ENCODE assay signal across 12 cellular contexts in genomic region chr9:4225291-4226119, GRCh38.
DNase-seq lines count a peak whose midpoint lies in the region; TF ChIP-seq lines count a peak whose summit lies in the region.
"Had no signal": no experiment of that assay in that cellular context is flagged by ENCODE, and none has a peak within 500 bp of the region (broad histone marks: within the 10 kb centered on the region; RNA-seq: fewer than 3 reads in every experiment).

No MANE protein-coding gene starts in this region.

- DNase-seq in NCI-H1694 (lab: John Stamatoyannopoulos, UW) (peak; percentile 2), NCI-H1694 treated with DMSO at 0.1 percent for 48 hours (lab: John Stamatoyannopoulos, UW) (no peak), brain microvascular endothelial cell (peak; percentile 62), osteocyte (ENCODE audit: extremely low spot score, unreplicated experiment) (no peak), NCI-H2196 (lab: John Stamatoyannopoulos, UW; ENCODE audit: unreplicated experiment) (no peak), prostate gland (ENCODE audit: low spot score) (no peak), GDM1 (lab: John Stamatoyannopoulos, UW) (no peak)
- DNase-seq: activated gamma-delta T cell treated with Interleukin-2 at 50 U/mL for 16 hours, Peyer's patch, spleen had no signal

- H3K36me3 ChIP-seq in Loucy (ENCODE audit: insufficient read depth, low read length): no peaks in the 10 kb centered on the region
- H3K36me3 ChIP-seq in brain microvascular endothelial cell (replicated peaks): no peaks in the 10 kb centered on the region
- H3K36me3 ChIP-seq in prostate gland: no peaks in the 10 kb centered on the region
- H3K36me3 ChIP-seq: Peyer's patch, spleen had no signal

- WGBS in prostate gland: 83% methylated on average over 7 of the region's 7 CpGs

- no peak overlapping the region for H3K9ac ChIP-seq in Loucy (ENCODE audit: low read depth, low read length, poor library complexity, severe bottlenecking)

- H3K4me1 Mint-ChIP-seq in osteocyte (ENCODE audit: unreplicated experiment): peaks cover 50% of the 10 kb centered on the region

- intact Hi-C loops in prostate gland (cut with DNase I): loop anchor here (5.0 to 10.0 kb wide), 3 partner anchors 72 to 493 kb away; no protein-coding TSS in a partner anchor

- no peaks in the 10 kb centered on the region for H3K4me1 ChIP-seq in Loucy (ENCODE audit: insufficient read depth, low read length, poor library complexity, severe bottlenecking)
- H3K4me1 ChIP-seq in prostate gland (replicated peaks): no peaks in the 10 kb centered on the region
- H3K4me1 ChIP-seq: Peyer's patch, spleen had no signal

- H3K4me3 ChIP-seq in Loucy (ENCODE audit: low read length, poor library complexity, severe bottlenecking): no peak overlapping the region
- no peak overlapping the region for H3K4me3 ChIP-seq in brain microvascular endothelial cell (ENCODE audit: low read depth, low read length)
- H3K4me3 ChIP-seq in prostate gland: no peak overlapping the region
- H3K4me3 ChIP-seq: Peyer's patch, spleen had no signal

- H3K27ac ChIP-seq in brain microvascular endothelial cell (peak overlapping the region; percentile 72), prostate gland (no peak overlapping the region)
- H3K27ac ChIP-seq: Peyer's patch, spleen had no signal

- H3K4me2 ChIP-seq in Loucy (ENCODE audit: low read depth, low read length, poor library complexity, severe bottlenecking): no peak overlapping the region

- TF ChIP-seq POLR2A in prostate gland (IDR thresholded peaks at IDR 0.05): no peak

- H3K9me3 Mint-ChIP-seq in osteocyte (ENCODE audit: unreplicated experiment): no peaks in the 10 kb centered on the region
- H3K9me3 Mint-ChIP-seq: type B pancreatic cell had no signal

- peak overlapping the region; percentile 32 for H3K27ac Mint-ChIP-seq in osteocyte (ENCODE audit: unreplicated experiment)
- H3K27ac Mint-ChIP-seq: type B pancreatic cell had no signal

- TF ChIP-seq CTCF in Loucy (conservative IDR thresholded peaks at IDR 0.05; ENCODE audit: low read length) (peak; percentile 67), brain microvascular endothelial cell (IDR thresholded peaks at IDR 0.05; ENCODE audit: low read depth, low read length, missing control alignments) (no peak), osteocyte (IDR thresholded peaks at IDR 0.05) (peak; percentile 43), prostate gland (IDR thresholded peaks at IDR 0.05) (no peak)

- H3K27me3 Mint-ChIP-seq in osteocyte (ENCODE audit: unreplicated experiment): no peaks in the 10 kb centered on the region
- H3K27me3 Mint-ChIP-seq: type B pancreatic cell had no signal

- no peak overlapping the region for H2AFZ ChIP-seq in Loucy (ENCODE audit: low read length)

- H3K4me3 Mint-ChIP-seq in osteocyte (ENCODE audit: unreplicated experiment): no peak overlapping the region
- H3K4me3 Mint-ChIP-seq: type B pancreatic cell had no signal

- H3K9me2 ChIP-seq in Loucy (replicated peaks; ENCODE audit: low read depth, low read length): no peaks in the 10 kb centered on the region

- H4K20me1 ChIP-seq in Loucy (ENCODE audit: insufficient read depth, low read length, poor library complexity, severe bottlenecking): no peaks in the 10 kb centered on the region

- H3F3A ChIP-seq in Loucy (ENCODE audit: low read depth): no peaks in the 10 kb centered on the region

- in situ Hi-C loops in brain microvascular endothelial cell (cut with HindIII; ENCODE audit: low pct_ligation_motif_present, low sequenced_read_pairs): no loop called here

- H3K9me3 ChIP-seq in Loucy (ENCODE audit: insufficient read depth, low read depth, low read length) (no peaks in the 10 kb centered on the region), prostate gland (no peaks in the 10 kb centered on the region)
- H3K9me3 ChIP-seq: Peyer's patch, spleen had no signal

- H3K27me3 ChIP-seq in Loucy (ENCODE audit: insufficient read depth, low read length, poor library complexity, severe bottlenecking) (no peaks in the 10 kb centered on the region), brain microvascular endothelial cell (replicated peaks) (no peaks in the 10 kb centered on the region), prostate gland (replicated peaks; ENCODE audit: insufficient read depth) (no peaks in the 10 kb centered on the region)
- H3K27me3 ChIP-seq: Peyer's patch had no signal

- H3K79me2 ChIP-seq in Loucy (ENCODE audit: insufficient read depth, low read length): no peaks in the 10 kb centered on the region

- H3K36me3 Mint-ChIP-seq in osteocyte (ENCODE audit: unreplicated experiment): no peaks in the 10 kb centered on the region
- H3K36me3 Mint-ChIP-seq: type B pancreatic cell had no signal

Comparison
In these comparisons a context has a peak if more than half of its experiments do, and no peak if none do; other contexts are left out.
1. DNase-seq: peak in NCI-H1694 (single experiment) and brain microvascular endothelial cell (single experiment); none in NCI-H1694 treated with DMSO at 0.1 percent for 48 hours (single experiment), osteocyte (single experiment), NCI-H2196 (single experiment), prostate gland (single experiment) and GDM1 (single experiment).
2. CTCF ChIP-seq: peak in Loucy (single experiment) and osteocyte (single experiment); none in brain microvascular endothelial cell (single experiment) and prostate gland (0 of 4).